ENCODE assay signal across 1 cellular context in the genomic region with DNA sequence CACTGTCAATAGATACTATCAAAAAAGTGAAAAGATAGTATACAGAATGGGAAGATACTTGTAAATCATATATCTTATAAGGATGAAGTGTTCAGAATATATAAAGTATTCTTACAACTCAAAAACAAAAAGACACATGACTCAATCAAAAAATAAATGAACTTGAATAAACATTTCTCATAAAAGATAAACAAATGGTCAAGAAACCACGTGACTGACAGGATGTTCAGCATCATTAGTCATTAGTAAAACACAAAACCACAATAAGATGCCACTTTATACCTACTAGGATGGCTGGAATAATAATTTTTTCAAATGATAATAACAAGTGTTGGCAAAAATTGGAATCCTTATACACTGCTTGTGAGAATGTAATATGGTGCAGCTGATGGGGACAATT.
TF ChIP-seq lines count a peak whose summit lies in the region.

No MANE protein-coding gene starts in this region.

TF ChIP-seq in K562, 482 proteins besides CTCF, POLR2A, EP300 and RAD21 (continued from another document):
- TF ChIP-seq, protein P1, sequence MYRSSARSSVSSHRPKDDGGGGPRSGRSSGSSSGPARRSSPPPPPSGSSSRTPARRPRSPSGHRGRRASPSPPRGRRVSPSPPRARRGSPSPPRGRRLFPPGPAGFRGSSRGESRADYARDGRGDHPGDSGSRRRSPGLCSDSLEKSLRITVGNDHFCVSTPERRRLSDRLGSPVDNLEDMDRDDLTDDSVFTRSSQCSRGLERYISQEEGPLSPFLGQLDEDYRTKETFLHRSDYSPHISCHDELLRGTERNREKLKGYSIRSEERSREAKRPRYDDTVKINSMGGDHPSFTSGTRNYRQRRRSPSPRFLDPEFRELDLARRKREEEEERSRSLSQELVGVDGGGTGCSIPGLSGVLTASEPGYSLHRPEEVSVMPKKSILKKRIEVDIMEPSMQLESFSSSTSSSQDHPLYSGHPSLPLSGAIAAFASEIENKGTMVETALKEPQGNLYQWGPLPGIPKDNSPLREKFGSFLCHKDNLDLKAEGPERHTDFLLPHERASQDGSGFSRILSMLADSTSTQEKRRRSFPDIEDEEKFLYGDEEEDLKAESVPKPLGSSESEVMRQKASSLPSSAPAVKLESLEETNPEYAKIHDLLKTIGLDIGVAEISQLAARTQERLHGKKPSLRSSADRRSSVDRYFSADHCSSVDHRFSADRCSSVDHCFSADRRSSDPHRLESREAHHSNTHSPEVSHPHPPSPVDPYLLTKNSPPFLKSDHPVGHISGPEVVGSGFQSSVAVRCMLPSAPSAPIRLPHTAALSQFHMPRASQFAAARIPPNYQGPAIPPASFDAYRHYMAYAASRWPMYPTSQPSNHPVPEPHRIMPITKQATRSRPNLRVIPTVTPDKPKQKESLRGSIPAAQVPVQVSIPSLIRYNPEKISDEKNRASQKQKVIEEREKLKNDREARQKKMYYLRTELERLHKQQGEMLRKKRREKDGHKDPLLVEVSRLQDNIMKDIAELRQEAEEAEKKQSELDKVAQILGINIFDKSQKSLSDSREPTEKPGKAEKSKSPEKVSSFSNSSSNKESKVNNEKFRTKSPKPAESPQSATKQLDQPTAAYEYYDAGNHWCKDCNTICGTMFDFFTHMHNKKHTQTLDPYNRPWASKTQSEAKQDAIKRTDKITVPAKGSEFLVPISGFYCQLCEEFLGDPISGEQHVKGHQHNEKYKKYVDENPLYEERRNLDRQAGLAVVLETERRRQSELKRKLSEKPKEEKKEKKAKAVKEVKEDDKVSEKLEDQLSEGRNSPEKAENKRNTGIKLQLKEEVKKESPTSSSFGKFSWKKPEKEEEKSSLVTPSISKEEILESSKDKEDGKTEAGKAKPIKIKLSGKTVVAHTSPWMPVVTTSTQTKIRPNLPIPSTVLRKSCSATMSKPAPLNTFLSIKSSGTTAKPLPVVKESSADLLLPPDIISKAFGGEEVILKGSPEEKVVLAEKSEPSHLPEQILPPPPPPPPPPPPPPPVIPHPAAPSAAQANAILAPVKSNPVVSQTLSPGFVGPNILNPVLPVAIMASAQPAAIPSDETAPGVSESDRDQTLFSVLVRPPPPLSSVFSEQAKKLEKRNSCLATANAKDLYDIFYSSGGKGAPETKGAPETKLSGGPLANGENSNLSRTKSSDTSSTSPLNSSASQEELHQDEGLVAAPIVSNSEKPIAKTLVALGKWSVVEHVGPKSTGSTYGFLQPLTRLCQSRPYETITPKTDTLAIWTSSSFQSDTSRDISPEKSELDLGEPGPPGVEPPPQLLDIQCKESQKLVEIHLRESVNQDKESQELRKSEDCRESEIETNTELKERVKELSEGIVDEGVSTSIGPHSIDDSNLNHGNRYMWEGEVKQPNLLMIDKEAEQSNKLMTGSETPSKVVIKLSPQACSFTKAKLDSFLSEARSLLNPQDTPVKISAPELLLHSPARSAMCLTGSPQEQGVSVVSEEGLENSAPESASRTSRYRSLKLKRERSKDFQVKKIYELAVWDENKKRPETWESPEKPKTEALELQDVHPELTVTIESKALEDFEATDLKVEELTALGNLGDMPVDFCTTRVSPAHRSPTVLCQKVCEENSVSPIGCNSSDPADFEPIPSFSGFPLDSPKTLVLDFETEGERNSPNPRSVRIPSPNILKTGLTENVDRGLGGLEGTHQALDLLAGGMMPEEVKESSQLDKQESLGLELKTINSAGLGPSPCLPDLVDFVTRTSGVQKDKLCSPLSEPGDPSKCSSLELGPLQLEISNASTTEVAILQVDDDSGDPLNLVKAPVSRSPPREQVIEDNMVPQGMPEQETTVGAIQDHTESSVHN (IDR thresholded peaks at IDR 0.05; ENCODE audit: borderline replicate concordance in 1 of 2, low read depth in 1 of 2): no peak
- TF ChIP-seq NFE2L1 (tag; IDR thresholded peaks at IDR 0.05; ENCODE audit: borderline replicate concordance, low read depth): no peak
- no peak for TF ChIP-seq TRIM28 (IDR thresholded peaks at IDR 0.05)
- TF ChIP-seq ESRRA (IDR thresholded peaks at IDR 0.05; ENCODE audit: borderline replicate concordance, low read depth): no peak
TF ChIP-seq in K562: peak in this region for 1.
